26 cellular contexts compared by ENCODE assay signal in the genomic region with DNA sequence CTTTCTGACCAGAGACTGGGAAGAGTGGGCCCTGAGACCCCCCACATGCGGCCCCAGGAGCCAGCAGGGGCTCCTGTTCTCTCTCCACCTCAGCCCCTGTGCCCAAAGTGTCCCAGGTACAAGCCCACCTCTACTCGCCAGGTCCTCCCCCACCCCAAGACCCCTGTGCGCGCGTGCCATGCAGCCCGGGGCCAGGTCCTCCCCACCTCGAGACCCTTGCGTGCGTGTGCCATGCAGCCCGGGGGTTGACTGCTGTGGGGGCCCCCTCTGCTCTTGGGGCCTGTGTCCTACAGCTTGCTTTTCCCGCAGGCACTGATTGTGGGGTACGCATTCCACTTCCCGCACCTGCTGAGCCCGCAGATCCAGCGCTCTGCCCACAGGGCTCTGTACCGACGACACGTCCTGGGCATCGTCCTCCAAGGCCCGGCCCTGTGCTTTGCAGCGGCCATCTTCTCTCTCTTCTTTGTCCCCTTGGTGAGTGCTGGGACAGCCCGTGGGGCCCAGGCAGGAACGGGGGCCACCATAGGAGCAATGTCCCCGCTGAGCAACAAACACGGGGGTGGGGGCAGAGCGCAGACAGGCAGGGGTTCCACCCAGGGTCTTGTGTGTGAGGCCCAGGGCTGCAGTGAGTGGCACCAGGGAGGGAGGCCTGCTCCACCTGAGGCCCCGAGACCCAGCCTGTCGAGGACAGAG. TPM values are rescaled to one million over a fixed set of nuclear protein-coding genes. Genes with fewer than 3 reads are reported as not detected.
A peak's percentile ranks its signal among the peaks of the same experiment; 100 is the strongest.
DNase-seq lines count a peak whose midpoint lies in the region; ATAC-seq and TF ChIP-seq lines count a peak whose summit lies in the region.
"Had no signal": no experiment of that assay in that cellular context is flagged by ENCODE, and none has a peak within 500 bp of the region (broad histone marks: within the 10 kb centered on the region; RNA-seq: fewer than 3 reads in every experiment).

No MANE protein-coding gene starts in this region.

- peaks cover 0 to 5% of the 10 kb centered on the region in 2 experiments for H3K36me3 ChIP-seq in SK-N-SH (replicated peaks in 1 of 2; ENCODE audit: control insufficient read depth in 1 of 2, insufficient read depth in 2 of 2, low read length in 1 of 2)
- H3K36me3 ChIP-seq in osteoblast (ENCODE audit: insufficient read depth, low read length), result peaks cover 3% of the 10 kb centered on the region
- H3K36me3 ChIP-seq in OCI-LY7 (ENCODE audit: insufficient read depth, low read length), result no peaks in the 10 kb centered on the region

- TF ChIP-seq CTCF in SK-N-SH (IDR thresholded peaks at IDR 0.05), result no peak
- no peak for TF ChIP-seq CTCF in natural killer cell (IDR thresholded peaks at IDR 0.05)
- no peak for TF ChIP-seq CTCF in osteoblast (IDR thresholded peaks at IDR 0.05; ENCODE audit: extremely low read depth, low read depth, low read length)
- no peak for TF ChIP-seq CTCF in OCI-LY7 (conservative IDR thresholded peaks at IDR 0.05; ENCODE audit: low read length)

- no peak for TF ChIP-seq RAD21 in SK-N-SH (IDR thresholded peaks at IDR 0.05; ENCODE audit: low read length)

- POLR2A ChIA-PET in SK-N-SH (lab: Yijun Ruan, JAX) (no interaction called here), OCI-LY7 (lab: Charles Lee) (no interaction called here)

- H2AFZ ChIP-seq in SK-N-SH (ENCODE audit: low read depth), result no peak overlapping the region
- no peak overlapping the region for H2AFZ ChIP-seq in osteoblast (ENCODE audit: low read length)
- no peak overlapping the region for H2AFZ ChIP-seq in OCI-LY7 (ENCODE audit: low read length)

- no peak overlapping the region for H3K9ac ChIP-seq in SK-N-SH

- intact Hi-C loops in natural killer cell (cut with micrococcal nuclease), result no loop called here
- intact Hi-C loops in OCI-LY7 (cut with micrococcal nuclease; ENCODE audit: unreplicated experiment), result no loop called here
- intact Hi-C loops in activated T-helper 1 cell treated with anti-CD3 and anti-CD28 coated beads, Interleukin-12 subunit alpha, Interleukin-12 subunit beta, Interleukin-2, Interleukin-4 antibody, amounts not matched to agents 30 ng/mL and 10 ng/mL and 1 ng/mL, durations not matched to agents 14 hours and 24 hours and 36 hours (cut with micrococcal nuclease), result no loop called here

- no peaks in the 10 kb centered on the region for H3F3A ChIP-seq in SK-N-SH (replicated peaks; ENCODE audit: insufficient read depth)

- H3K27ac Mint-ChIP-seq in natural killer cell treated with Interleukin-12 subunit alpha and Interleukin-12 subunit beta and Interleukin-15 and Interleukin-18, amount 100 ng/mL, for 72 hours, result no peak overlapping the region
- H3K27ac Mint-ChIP-seq in natural killer cell, result no peak overlapping the region
- no peak overlapping the region for H3K27ac Mint-ChIP-seq in activated T-helper 1 cell treated with anti-CD3 and anti-CD28 coated beads, Interleukin-12 subunit alpha, Interleukin-12 subunit beta, Interleukin-2, Interleukin-4 antibody, amounts not matched to agents 30 ng/mL and 10 ng/mL and 1 ng/mL, durations not matched to agents 14 hours and 24 hours and 36 hours
- H3K27ac Mint-ChIP-seq: activated CD8-positive, alpha-beta T cell treated with anti-CD3 and anti-CD28 coated beads, Interleukin-2, amount 10 ng/mL, durations not matched to agents 7 days and 5 days; T-helper 2 cell treated with Interferon-gamma antibody and Interleukin-4, amounts not matched to agents 5 μg/mL and 100 μg/mL, for 36 hours had no signal

- no peaks in the 10 kb centered on the region for H3K4me1 ChIP-seq in SK-N-SH (ENCODE audit: control insufficient read depth in 1 of 2, insufficient read depth in 2 of 2, low read depth in 1 of 2, low read length in 1 of 2)
- H3K4me1 ChIP-seq in osteoblast (ENCODE audit: insufficient read depth, low read length), result no peaks in the 10 kb centered on the region
- no peaks in the 10 kb centered on the region for H3K4me1 ChIP-seq in OCI-LY7 (ENCODE audit: insufficient read depth, low read length, poor library complexity, severe bottlenecking)
- H3K4me1 ChIP-seq: esophagus squamous epithelium, foreskin keratinocyte, thyroid gland had no signal

- H3K9me2 ChIP-seq in SK-N-SH (no peaks in the 10 kb centered on the region), OCI-LY7 (ENCODE audit: insufficient read depth, low read length) (no peaks in the 10 kb centered on the region)

- DNase-seq in SK-N-SH, result peak; percentile 17
- DNase-seq in natural killer cell treated with Interleukin-12 subunit alpha and Interleukin-12 subunit beta and Interleukin-15 and Interleukin-18, amount 100 ng/mL, for 72 hours (ENCODE audit: low spot score), result peak; percentile 59
- no peak for DNase-seq in natural killer cell
- DNase-seq in osteoblast (ENCODE audit: insufficient read length, low spot score, missing footprints), result peak; percentile 68
- DNase-seq in OCI-LY7 (ENCODE audit: low spot score), result no peak
- DNase-seq in NCI-H1417 treated with DMSO at 0.1 percent for 48 hours (lab: John Stamatoyannopoulos, UW), result no peak
- no peak for DNase-seq in activated T-helper 1 cell treated with anti-CD3 and anti-CD28 coated beads, Interleukin-12 subunit alpha, Interleukin-12 subunit beta, Interleukin-2, Interleukin-4 antibody, amounts not matched to agents 30 ng/mL and 10 ng/mL and 1 ng/mL, durations not matched to agents 14 hours and 24 hours and 36 hours (ENCODE audit: low spot score)
- DNase-seq: activated CD8-positive, alpha-beta T cell treated with anti-CD3 and anti-CD28 coated beads, Interleukin-2, amount 10 ng/mL, durations not matched to agents 7 days and 5 days; dermis blood vessel endothelial cell; DMS79 treated with DMSO at 0.1 percent for 48 hours; esophagus squamous epithelium; foreskin keratinocyte; GF-D8; NCI-H146; NCI-H226; NCI-H526 treated with DMSO at 0.1 percent for 48 hours; SHP77; stimulated activated CD4-positive, alpha-beta T cell treated with anti-CD3 and anti-CD28 coated beads, Interleukin-1b, Interleukin-23, amount 100 ng/mL, for 48 hours; thyroid gland had no signal

- H3K4me2 ChIP-seq in SK-N-SH (no peak overlapping the region), osteoblast (ENCODE audit: insufficient read depth, low read length) (no peak overlapping the region), OCI-LY7 (ENCODE audit: low read length) (no peak overlapping the region)
- H3K4me2 ChIP-seq: smooth muscle cell had no signal

- TF ChIP-seq EP300 in SK-N-SH (IDR thresholded peaks at IDR 0.05; ENCODE audit: borderline replicate concordance in 1 of 2, low read depth in 1 of 2, low read length in 1 of 2), result no peak

- H3K36me3 Mint-ChIP-seq in natural killer cell treated with Interleukin-12 subunit alpha and Interleukin-12 subunit beta and Interleukin-15 and Interleukin-18, amount 100 ng/mL, for 72 hours, result no peaks in the 10 kb centered on the region
- H3K36me3 Mint-ChIP-seq in natural killer cell, result no peaks in the 10 kb centered on the region
- H3K36me3 Mint-ChIP-seq in activated T-helper 1 cell treated with anti-CD3 and anti-CD28 coated beads, Interleukin-12 subunit alpha, Interleukin-12 subunit beta, Interleukin-2, Interleukin-4 antibody, amounts not matched to agents 30 ng/mL and 10 ng/mL and 1 ng/mL, durations not matched to agents 14 hours and 24 hours and 36 hours (ENCODE audit: low read depth), result peaks cover 4% of the 10 kb centered on the region

- H3K27ac ChIP-seq in SK-N-SH (ENCODE audit: low read depth in 2 of 2, low read length in 1 of 2), result no peak overlapping the region
- H3K27ac ChIP-seq in osteoblast (ENCODE audit: low read depth, low read length), result no peak overlapping the region
- H3K27ac ChIP-seq in OCI-LY7 (ENCODE audit: low read depth, low read length, poor library complexity, severe bottlenecking), result no peak overlapping the region
- H3K27ac ChIP-seq: 22Rv1, esophagus squamous epithelium, foreskin keratinocyte, thyroid gland had no signal

- H3K79me2 ChIP-seq in SK-N-SH (ENCODE audit: insufficient read depth), result no peaks in the 10 kb centered on the region
- H3K79me2 ChIP-seq in osteoblast (ENCODE audit: insufficient read depth, low read length), result no peaks in the 10 kb centered on the region
- no peaks in the 10 kb centered on the region for H3K79me2 ChIP-seq in OCI-LY7 (ENCODE audit: insufficient read depth, low read depth, low read length)

- no peaks in the 10 kb centered on the region for H3K27me3 Mint-ChIP-seq in natural killer cell treated with Interleukin-12 subunit alpha and Interleukin-12 subunit beta and Interleukin-15 and Interleukin-18, amount 100 ng/mL, for 72 hours
- H3K27me3 Mint-ChIP-seq in natural killer cell (ENCODE audit: low read depth in 2 of 2), result no peaks in the 10 kb centered on the region
- no peaks in the 10 kb centered on the region for H3K27me3 Mint-ChIP-seq in activated T-helper 1 cell treated with anti-CD3 and anti-CD28 coated beads, Interleukin-12 subunit alpha, Interleukin-12 subunit beta, Interleukin-2, Interleukin-4 antibody, amounts not matched to agents 30 ng/mL and 10 ng/mL and 1 ng/mL, durations not matched to agents 14 hours and 24 hours and 36 hours (ENCODE audit: insufficient read depth)
- H3K27me3 Mint-ChIP-seq: central memory CD8-positive, alpha-beta T cell; naive thymus-derived CD8-positive, alpha-beta T cell had no signal

- no peak overlapping the region for H3K4me3 Mint-ChIP-seq in natural killer cell treated with Interleukin-12 subunit alpha and Interleukin-12 subunit beta and Interleukin-15 and Interleukin-18, amount 100 ng/mL, for 72 hours
- no peak overlapping the region for H3K4me3 Mint-ChIP-seq in natural killer cell
- H3K4me3 Mint-ChIP-seq in activated T-helper 1 cell treated with anti-CD3 and anti-CD28 coated beads, Interleukin-12 subunit alpha, Interleukin-12 subunit beta, Interleukin-2, Interleukin-4 antibody, amounts not matched to agents 30 ng/mL and 10 ng/mL and 1 ng/mL, durations not matched to agents 14 hours and 24 hours and 36 hours, result no peak overlapping the region
- H3K4me3 Mint-ChIP-seq: activated CD8-positive, alpha-beta T cell treated with anti-CD3 and anti-CD28 coated beads, Interleukin-2, amount 10 ng/mL, durations not matched to agents 7 days and 5 days; central memory CD8-positive, alpha-beta T cell; naive thymus-derived CD8-positive, alpha-beta T cell; T-helper 2 cell treated with Interferon-gamma antibody and Interleukin-4, amounts not matched to agents 5 μg/mL and 100 μg/mL, for 36 hours had no signal

- peaks cover 0 to 13% of the 10 kb centered on the region in 2 donors for H3K4me1 Mint-ChIP-seq in natural killer cell treated with Interleukin-12 subunit alpha and Interleukin-12 subunit beta and Interleukin-15 and Interleukin-18, amount 100 ng/mL, for 72 hours (ENCODE audit: low read depth in 2 of 2)
- peaks cover 0 to 13% of the 10 kb centered on the region in 2 donors for H3K4me1 Mint-ChIP-seq in natural killer cell
- H3K4me1 Mint-ChIP-seq in activated T-helper 1 cell treated with anti-CD3 and anti-CD28 coated beads, Interleukin-12 subunit alpha, Interleukin-12 subunit beta, Interleukin-2, Interleukin-4 antibody, amounts not matched to agents 30 ng/mL and 10 ng/mL and 1 ng/mL, durations not matched to agents 14 hours and 24 hours and 36 hours (ENCODE audit: low read depth), result no peaks in the 10 kb centered on the region

- H4K20me1 ChIP-seq in SK-N-SH (ENCODE audit: insufficient read depth), result no peaks in the 10 kb centered on the region
- peaks cover 7% of the 10 kb centered on the region for H4K20me1 ChIP-seq in osteoblast (ENCODE audit: insufficient read depth, low read length)
- no peaks in the 10 kb centered on the region for H4K20me1 ChIP-seq in OCI-LY7 (ENCODE audit: insufficient read depth, low read length)

- H3K27me3 ChIP-seq in SK-N-SH (ENCODE audit: insufficient read depth) (no peaks in the 10 kb centered on the region), osteoblast (ENCODE audit: insufficient read depth, low read length) (no peaks in the 10 kb centered on the region)
- H3K27me3 ChIP-seq: esophagus squamous epithelium, foreskin keratinocyte, thyroid gland had no signal

- no TSS peak for BruUV-seq in OCI-LY7 (replicated peaks; lab: Mats Ljungman, UMichigan)

- WGBS in SK-N-SH (ENCODE audit: low lambda C conversion rate), result 92% methylated on average over 15 of the region's 28 CpGs

- no peak for ATAC-seq in SK-N-SH treated with all-trans-retinoic acid at 6 μM for 48 hours
- ATAC-seq in natural killer cell treated with Interleukin-12 subunit alpha and Interleukin-12 subunit beta and Interleukin-15 and Interleukin-18, amount 100 ng/mL, for 72 hours, result no peak
- ATAC-seq in natural killer cell, result no peak
- ATAC-seq: activated CD8-positive, alpha-beta T cell treated with anti-CD3 and anti-CD28 coated beads, Interleukin-2, amount 10 ng/mL, durations not matched to agents 7 days and 5 days; foreskin keratinocyte; HCT116; naive thymus-derived CD8-positive, alpha-beta T cell had no signal

- CTCF ChIA-PET in SK-N-SH (lab: Yijun Ruan, JAX), result no interaction called here
- CTCF ChIA-PET in OCI-LY7 (lab: Charles Lee; ENCODE audit: unreplicated experiment), result no interaction called here

- H3K4me3 ChIP-seq in SK-N-SH (ENCODE audit: low read depth in 2 of 2, low read length in 1 of 2) (no peak overlapping the region), osteoblast (ENCODE audit: insufficient read depth, low read length) (no peak overlapping the region), OCI-LY7 (ENCODE audit: low read depth, low read length, poor library complexity, severe bottlenecking) (no peak overlapping the region)
- H3K4me3 ChIP-seq: esophagus squamous epithelium, smooth muscle cell, thyroid gland had no signal

- no peaks in the 10 kb centered on the region for H3K9me3 Mint-ChIP-seq in natural killer cell treated with Interleukin-12 subunit alpha and Interleukin-12 subunit beta and Interleukin-15 and Interleukin-18, amount 100 ng/mL, for 72 hours
- no peaks in the 10 kb centered on the region for H3K9me3 Mint-ChIP-seq in natural killer cell
- H3K9me3 Mint-ChIP-seq in activated T-helper 1 cell treated with anti-CD3 and anti-CD28 coated beads, Interleukin-12 subunit alpha, Interleukin-12 subunit beta, Interleukin-2, Interleukin-4 antibody, amounts not matched to agents 30 ng/mL and 10 ng/mL and 1 ng/mL, durations not matched to agents 14 hours and 24 hours and 36 hours, result no peaks in the 10 kb centered on the region
- H3K9me3 Mint-ChIP-seq: central memory CD8-positive, alpha-beta T cell; naive thymus-derived CD8-positive, alpha-beta T cell; T-helper 2 cell treated with Interferon-gamma antibody and Interleukin-4, amounts not matched to agents 5 μg/mL and 100 μg/mL, for 36 hours had no signal

- H3K9me3 ChIP-seq in SK-N-SH (no peaks in the 10 kb centered on the region), osteoblast (ENCODE audit: low read depth, low read length) (no peaks in the 10 kb centered on the region), OCI-LY7 (ENCODE audit: low read length) (no peaks in the 10 kb centered on the region)
- H3K9me3 ChIP-seq: esophagus squamous epithelium, thyroid gland had no signal

RNA-seq across cellular contexts. Expression of gene DGKQ, which starts 20.3 kb away (rescaled TPM):
- polyA plus RNA-seq in SK-N-SH (2012; rRNA removed), result 10.9 and 11.5 TPM in 2 replicates
- 3.3 and 6.8 TPM in 2 replicates for polyA plus RNA-seq in SK-N-SH (2012; cell fraction: cytosol; rRNA removed)
- 50.0 and 64.3 TPM in 2 replicates for polyA plus RNA-seq in SK-N-SH (2012; cell fraction: nucleus; rRNA removed)
- total RNA-seq in natural killer cell treated with Interleukin-12 subunit alpha and Interleukin-12 subunit beta and Interleukin-15 and Interleukin-18, amount 100 ng/mL, for 72 hours, result 10 to 100 TPM; 15.4 to 19.6 TPM
- 10 to 100 TPM; 64.2 to 79.5 (median 65.2) TPM for total RNA-seq in natural killer cell
- total RNA-seq in osteoblast, result 10.3 and 15.2 TPM in 2 replicates
- total RNA-seq in OCI-LY7 (2014; rRNA removed; shearing (Covaris generic)), result 8.6 and 11.3 TPM in 2 replicates
- total RNA-seq in OCI-LY7 (2022), result 13.0 and 15.2 TPM in 2 replicates
- 17.8 and 18.0 TPM in 2 replicates for total RNA-seq in activated T-helper 1 cell treated with anti-CD3 and anti-CD28 coated beads, Interleukin-12 subunit alpha, Interleukin-12 subunit beta, Interleukin-2, Interleukin-4 antibody, amounts not matched to agents 30 ng/mL and 10 ng/mL and 1 ng/mL, durations not matched to agents 14 hours and 24 hours and 36 hours

RNA-seq across cellular contexts. Expression of gene TMEM175, which starts 20.8 kb away (rescaled TPM):
- 43.1 and 54.2 TPM in 2 replicates for polyA plus RNA-seq in SK-N-SH (2012; rRNA removed)
- polyA plus RNA-seq in SK-N-SH (2012; cell fraction: cytosol; rRNA removed), result 12.9 and 16.8 TPM in 2 replicates
- 280 and 427 TPM in 2 replicates for polyA plus RNA-seq in SK-N-SH (2012; cell fraction: nucleus; rRNA removed)
- total RNA-seq in natural killer cell treated with Interleukin-12 subunit alpha and Interleukin-12 subunit beta and Interleukin-15 and Interleukin-18, amount 100 ng/mL, for 72 hours, result 10 to 100 TPM; 26.5 to 29.2 TPM
- total RNA-seq in natural killer cell (10 to 100 TPM; 72.8 to 79.8 (median 73.2) TPM), osteoblast (12.4 and 13.8 TPM in 2 replicates), OCI-LY7 (2022) (31.9 and 33.1 TPM in 2 replicates)
- total RNA-seq in OCI-LY7 (2014; rRNA removed; shearing (Covaris generic)), result 7.1 and 12.5 TPM in 2 replicates
- total RNA-seq in activated T-helper 1 cell treated with anti-CD3 and anti-CD28 coated beads, Interleukin-12 subunit alpha, Interleukin-12 subunit beta, Interleukin-2, Interleukin-4 antibody, amounts not matched to agents 30 ng/mL and 10 ng/mL and 1 ng/mL, durations not matched to agents 14 hours and 24 hours and 36 hours, result 15.4 and 16.2 TPM in 2 replicates

RNA-seq across cellular contexts. Expression of gene GAK, which starts 20.9 kb away (rescaled TPM):
- 35.9 and 36.1 TPM in 2 replicates for polyA plus RNA-seq in SK-N-SH (2012; rRNA removed)
- 11.0 and 18.2 TPM in 2 replicates for polyA plus RNA-seq in SK-N-SH (2012; cell fraction: cytosol; rRNA removed)
- 131 and 150 TPM in 2 replicates for polyA plus RNA-seq in SK-N-SH (2012; cell fraction: nucleus; rRNA removed)
- total RNA-seq in natural killer cell treated with Interleukin-12 subunit alpha and Interleukin-12 subunit beta and Interleukin-15 and Interleukin-18, amount 100 ng/mL, for 72 hours, result 100 to 1,000 TPM; 168 to 234 TPM
- total RNA-seq in natural killer cell (100 to 1,000 TPM; 349 to 358 (median 349) TPM), osteoblast (45.7 and 48.9 TPM in 2 replicates), OCI-LY7 (2022) (107 and 111 TPM in 2 replicates)
- 77.5 and 86.1 TPM in 2 replicates for total RNA-seq in OCI-LY7 (2014; rRNA removed; shearing (Covaris generic))
- 146 and 149 TPM in 2 replicates for total RNA-seq in activated T-helper 1 cell treated with anti-CD3 and anti-CD28 coated beads, Interleukin-12 subunit alpha, Interleukin-12 subunit beta, Interleukin-2, Interleukin-4 antibody, amounts not matched to agents 30 ng/mL and 10 ng/mL and 1 ng/mL, durations not matched to agents 14 hours and 24 hours and 36 hours

RNA-seq across cellular contexts. Expression of gene IDUA, which starts 33.8 kb away (rescaled TPM):
- polyA plus RNA-seq in SK-N-SH (2012; rRNA removed), result 24.4 and 32.1 TPM in 2 replicates
- 5.1 and 7.1 TPM in 2 replicates for polyA plus RNA-seq in SK-N-SH (2012; cell fraction: cytosol; rRNA removed)
- 333 and 514 TPM in 2 replicates for polyA plus RNA-seq in SK-N-SH (2012; cell fraction: nucleus; rRNA removed)
- total RNA-seq in natural killer cell treated with Interleukin-12 subunit alpha and Interleukin-12 subunit beta and Interleukin-15 and Interleukin-18, amount 100 ng/mL, for 72 hours, result 10 to 100 TPM; 15.7 to 17.5 TPM
- total RNA-seq in natural killer cell (10 to 100 TPM; 38.7 to 43.6 (median 43.0) TPM), osteoblast (23.0 and 26.4 TPM in 2 replicates), OCI-LY7 (2022) (10.4 and 12.3 TPM in 2 replicates)
- 9.3 and 15.7 TPM in 2 replicates for total RNA-seq in OCI-LY7 (2014; rRNA removed; shearing (Covaris generic))
- total RNA-seq in activated T-helper 1 cell treated with anti-CD3 and anti-CD28 coated beads, Interleukin-12 subunit alpha, Interleukin-12 subunit beta, Interleukin-2, Interleukin-4 antibody, amounts not matched to agents 30 ng/mL and 10 ng/mL and 1 ng/mL, durations not matched to agents 14 hours and 24 hours and 36 hours, result 33.8 and 34.3 TPM in 2 replicates

RNA-seq across cellular contexts. Expression of gene SLC26A1, which starts 40.2 kb away (rescaled TPM):
- 0.05 and 0.08 TPM in 2 replicates for polyA plus RNA-seq in SK-N-SH (2012; rRNA removed)
- polyA plus RNA-seq in SK-N-SH (2012; cell fraction: cytosol; rRNA removed), result 0.04 and 0.13 TPM in 2 replicates
- 0.48 and 0.63 TPM in 2 replicates for polyA plus RNA-seq in SK-N-SH (2012; cell fraction: nucleus; rRNA removed)
- total RNA-seq in natural killer cell treated with Interleukin-12 subunit alpha and Interleukin-12 subunit beta and Interleukin-15 and Interleukin-18, amount 100 ng/mL, for 72 hours, result under 1 TPM in 1 of 2 donors, not detected in 1; 0.88 TPM
- under 1 TPM; 0.19 to 0.80 (median 0.61) TPM for total RNA-seq in natural killer cell
- 0.36 and 0.59 TPM in 2 replicates for total RNA-seq in osteoblast
- not detected in 2 replicates for total RNA-seq in OCI-LY7 (2014; rRNA removed; shearing (Covaris generic))
- 0.30 TPM in 1 of 2 replicates, not detected in the other for total RNA-seq in OCI-LY7 (2022)
- 0.22 and 0.49 TPM in 2 replicates for total RNA-seq in activated T-helper 1 cell treated with anti-CD3 and anti-CD28 coated beads, Interleukin-12 subunit alpha, Interleukin-12 subunit beta, Interleukin-2, Interleukin-4 antibody, amounts not matched to agents 30 ng/mL and 10 ng/mL and 1 ng/mL, durations not matched to agents 14 hours and 24 hours and 36 hours
- total RNA-seq: dermis blood vessel endothelial cell, esophagus squamous epithelium, foreskin keratinocyte had no signal
- polyA plus RNA-seq: foreskin keratinocyte had no signal

Comparison
In these comparisons a context has a peak if more than half of its experiments do, and no peak if none do; other contexts are left out.
1. DNase-seq: peak in SK-N-SH (single experiment), natural killer cell treated with Interleukin-12 subunit alpha and Interleukin-12 subunit beta and Interleukin-15 and Interleukin-18, amount 100 ng/mL, for 72 hours (single experiment) and osteoblast (single experiment); none in natural killer cell (single experiment), OCI-LY7 (single experiment), NCI-H1417 treated with DMSO at 0.1 percent for 48 hours (single experiment) and activated T-helper 1 cell treated with anti-CD3 and anti-CD28 coated beads, Interleukin-12 subunit alpha, Interleukin-12 subunit beta, Interleukin-2, Interleukin-4 antibody, amounts not matched to agents 30 ng/mL and 10 ng/mL and 1 ng/mL, durations not matched to agents 14 hours and 24 hours and 36 hours (single experiment).